In the genomic region with DNA sequence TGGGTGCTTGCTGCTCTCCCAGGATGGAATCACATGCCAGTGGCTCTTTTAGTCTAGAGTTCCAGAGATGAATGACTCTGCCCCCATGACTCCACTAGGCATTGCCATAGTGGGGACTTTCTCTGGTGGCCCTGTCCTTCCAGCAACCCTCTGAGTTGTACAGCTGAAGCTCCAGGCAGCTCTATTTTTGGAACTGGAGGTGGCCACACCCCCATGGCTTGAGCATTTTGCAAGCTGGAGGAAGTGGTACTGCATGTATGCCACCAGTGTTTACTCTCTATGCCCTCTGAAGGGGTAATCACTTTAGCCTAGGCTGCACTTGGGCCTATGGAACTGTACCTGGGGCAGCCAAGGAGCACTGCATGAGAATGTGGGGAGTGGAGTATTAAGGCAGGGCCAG, we compare ENCODE assay signal across 26 cellular contexts.
"Had no signal": no experiment of that assay in that cellular context is flagged by ENCODE, and none has a peak within 500 bp of the region (broad histone marks: within the 10 kb centered on the region; RNA-seq: fewer than 3 reads in every experiment).

No MANE protein-coding gene starts in this region.

- H3K27ac ChIP-seq: gastrocnemius medialis, hepatocyte, parathyroid adenoma, right atrium auricular region, spleen, testis, transverse colon, uterus had no signal

- H3K79me2 ChIP-seq: hepatocyte, parathyroid adenoma had no signal

- H2AFZ ChIP-seq: hepatocyte, parathyroid adenoma had no signal

- H3K4me3 ChIP-seq: gastrocnemius medialis, hepatocyte, right atrium auricular region, spleen, testis, transverse colon, uterus had no signal

- DNase-seq: activated CD4-positive, alpha-beta memory T cell treated with anti-CD3 and anti-CD28 coated beads, Interleukin-2, amount 10 ng/mL, durations not matched to agents 7 days and 5 days; activated CD4-positive, alpha-beta T cell treated with anti-CD3 and anti-CD28 coated beads for 1 hour; activated CD4-positive, alpha-beta T cell treated with anti-CD3 and anti-CD28 coated beads, Interleukin-2, amount 10 ng/mL, durations not matched to agents 7 days and 5 days; activated naive CD8-positive, alpha-beta T cell treated with anti-CD3 and anti-CD28 coated beads, Interleukin-2, amount 50 U/mL, for 24 hours; activated T-cell treated with anti-CD3 and anti-CD28 coated beads, Interleukin-2, amount 50 U/mL, for 48 hours; amygdala; caudate nucleus; cortex of kidney; effector memory CD8-positive, alpha-beta T cell; erythroblast; gastrocnemius medialis; glutamatergic neuron; islet precursor cell; left colon; naive thymus-derived CD4-positive, alpha-beta T cell; nucleus accumbens; spleen; stimulated activated CD4-positive, alpha-beta T cell treated with anti-CD3 and anti-CD28 coated beads, Interleukin-2, amount 100 ng/mL, for 48 hours; stimulated activated naive CD8-positive, alpha-beta T cell treated with anti-CD3 and anti-CD28 coated beads, Interleukin-15, Interleukin-2, amounts not matched to agents 100 U/mL and 50 U/mL, for 24 hours; T-helper 17 cell; testis; transverse colon; uterus had no signal

- H3K36me3 ChIP-seq: gastrocnemius medialis, right atrium auricular region, spleen, transverse colon, uterus had no signal

- H3K9me3 ChIP-seq: gastrocnemius medialis, right atrium auricular region, testis, transverse colon, uterus had no signal

- H3K4me1 ChIP-seq: gastrocnemius medialis, parathyroid adenoma, right atrium auricular region, spleen, testis, transverse colon, uterus had no signal

- H3K4me2 ChIP-seq: hepatocyte had no signal

- H3K9ac ChIP-seq: parathyroid adenoma had no signal

- H3K27me3 ChIP-seq: gastrocnemius medialis, hepatocyte, right atrium auricular region, spleen, testis, transverse colon, uterus had no signal
